In the genomic region with DNA sequence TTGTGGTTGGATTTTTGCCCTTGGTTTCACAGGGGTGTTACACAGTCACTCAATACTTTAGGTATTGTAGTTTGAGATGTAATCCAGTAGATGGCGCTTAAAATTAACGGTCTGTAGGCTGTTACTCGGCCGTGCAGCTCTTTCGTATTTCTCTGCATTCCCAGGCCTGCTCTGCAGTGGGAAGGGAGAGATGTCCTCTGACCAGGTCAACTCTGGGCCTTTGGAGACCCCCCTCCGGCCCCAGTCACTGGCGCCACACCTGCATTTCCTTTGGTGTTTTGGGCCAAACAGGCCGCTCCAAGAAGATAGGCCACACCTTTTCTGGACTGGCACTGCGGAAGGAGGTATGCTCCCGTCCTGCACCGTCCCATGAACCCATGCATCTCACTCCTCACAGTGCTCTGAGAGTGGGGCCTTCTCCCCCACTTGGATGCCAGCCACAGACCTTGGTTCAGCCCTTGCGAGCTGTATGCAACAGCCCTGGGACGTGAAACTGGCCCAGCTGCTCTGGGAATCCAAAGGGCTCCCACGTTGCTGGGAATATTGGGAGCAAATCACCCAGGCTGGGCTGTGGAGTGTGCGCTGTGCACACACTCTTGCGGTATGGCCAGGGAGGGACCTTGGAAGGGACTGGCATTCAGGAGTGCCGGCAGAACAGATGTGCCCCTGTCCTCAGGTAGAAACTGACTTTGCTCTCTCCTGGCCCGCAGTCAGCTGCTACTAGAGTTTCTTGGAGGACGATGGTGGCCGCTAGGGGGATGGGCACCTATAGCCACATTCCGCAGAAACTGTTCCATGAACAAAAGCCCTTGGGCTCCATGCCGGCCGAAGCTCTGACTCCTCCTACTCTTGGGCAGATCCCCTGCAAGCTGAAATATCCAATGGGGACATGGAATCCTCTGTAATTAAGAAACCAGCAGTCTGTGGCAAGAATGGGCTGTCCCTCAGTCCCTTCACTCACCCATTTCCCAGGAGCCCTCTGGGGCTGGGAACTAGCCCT, we compare ENCODE assay signal across 9 cellular contexts.
DNase-seq lines count a peak whose midpoint lies in the region; ATAC-seq and TF ChIP-seq lines count a peak whose summit lies in the region.
"Had no signal": no experiment of that assay in that cellular context is flagged by ENCODE, and none has a peak within 500 bp of the region (broad histone marks: within the 10 kb centered on the region; RNA-seq: fewer than 3 reads in every experiment).

No MANE protein-coding gene starts in this region.

- peak; percentile 24; the same call in 1 of the 2 replicates for TF ChIP-seq CTCF in BJ (IDR thresholded peaks at IDR 0.05; ENCODE audit: insufficient read depth, low read depth, low read length)
- peak in 55 of 56 donors; percentile 16 to 81 (median 63) for TF ChIP-seq CTCF in dorsolateral prefrontal cortex (IDR thresholded peaks at IDR 0.05 in 54 of 56, conservative IDR thresholded peaks at IDR 0.05 in 2 of 56; ENCODE audit: low read depth in 1 of 56, partially characterized antibody in 56 of 56)
- TF ChIP-seq CTCF in mucosa of descending colon (IDR thresholded peaks at IDR 0.05), result no peak

- ATAC-seq in GM19324 (IDR thresholded peaks at IDR 0.05; ENCODE audit: low FRiP score, unreplicated experiment) (peak; percentile 78), HG03175 (IDR thresholded peaks at IDR 0.05; ENCODE audit: unreplicated experiment) (peak; percentile 95), mucosa of descending colon (peak; percentile 58), T-helper 17 cell (no peak)
- ATAC-seq: HCT116 had no signal

- H3K4me1 Mint-ChIP-seq in T-helper 17 cell, result no peaks in the 10 kb centered on the region

- H3K9me3 ChIP-seq in mucosa of descending colon (no peaks in the 10 kb centered on the region), T-helper 17 cell (ENCODE audit: control insufficient read depth, low read length, poor library complexity, severe bottlenecking) (no peaks in the 10 kb centered on the region)

- POLR2A ChIA-PET in BJ (lab: Charles Lee), result no interaction called here

- H3K4me3 ChIP-seq in BJ (ENCODE audit: low read depth, low read length) (no peak overlapping the region), dorsolateral prefrontal cortex (peak overlapping the region in 4 of 59 donors; percentile 11 to 28 (median 17)), mucosa of descending colon (no peak overlapping the region)

- DNase-seq in BJ (ENCODE audit: low read depth) (no peak), NCI-H82 (lab: John Stamatoyannopoulos, UW) (peak; percentile 47), dorsolateral prefrontal cortex (peak in 2 of 10 donors; percentile 3 to 43), mucosa of descending colon (peak in 1 of 3 donors; percentile 25), NCI-H1694 (lab: John Stamatoyannopoulos, UW) (no peak), T-helper 17 cell (no peak)

- H3K27ac Mint-ChIP-seq in T-helper 17 cell, result no peak overlapping the region

- H3K36me3 Mint-ChIP-seq in T-helper 17 cell (ENCODE audit: low read depth), result no peaks in the 10 kb centered on the region

- no peak overlapping the region for H3K4me3 Mint-ChIP-seq in T-helper 17 cell

- intact Hi-C loops in dorsolateral prefrontal cortex (cut with DNase I), result loop anchor here (5.0 to 10.0 kb wide), 4 partner anchors 407 to 1029 kb away; a partner anchor contains a TSS
- intact Hi-C loops in mucosa of descending colon (cut with DNase I, micrococcal nuclease), result loop anchor here in 1 of 2 donors (5.0 kb wide), 1 partner anchor 1029 kb away; no protein-coding TSS in a partner anchor

- CTCF ChIA-PET in BJ (lab: Yijun Ruan, JAX), result interaction anchor here (0.8 to 1.4 kb wide), 7 partner anchors 10 to 1028 kb away, joined by 3 to 4 read pairs (median 3); no protein-coding TSS in a partner anchor

- H3K27ac ChIP-seq in dorsolateral prefrontal cortex, result no peak overlapping the region

- no peaks in the 10 kb centered on the region for H3K27me3 ChIP-seq in BJ (ENCODE audit: control insufficient read depth, insufficient read depth, low read length)
- no peaks in the 10 kb centered on the region for H3K27me3 ChIP-seq in dorsolateral prefrontal cortex

- no peaks in the 10 kb centered on the region for H3K4me1 ChIP-seq in mucosa of descending colon (ENCODE audit: low read depth)

- no peaks in the 10 kb centered on the region for H3K27me3 Mint-ChIP-seq in T-helper 17 cell

- no peaks in the 10 kb centered on the region for H3K36me3 ChIP-seq in BJ (ENCODE audit: control insufficient read depth, insufficient read depth, low read length)
- no peaks in the 10 kb centered on the region for H3K36me3 ChIP-seq in mucosa of descending colon (ENCODE audit: low read depth)
